Comparison of ENCODE assay signal across 8 cellular contexts in the genomic region with DNA sequence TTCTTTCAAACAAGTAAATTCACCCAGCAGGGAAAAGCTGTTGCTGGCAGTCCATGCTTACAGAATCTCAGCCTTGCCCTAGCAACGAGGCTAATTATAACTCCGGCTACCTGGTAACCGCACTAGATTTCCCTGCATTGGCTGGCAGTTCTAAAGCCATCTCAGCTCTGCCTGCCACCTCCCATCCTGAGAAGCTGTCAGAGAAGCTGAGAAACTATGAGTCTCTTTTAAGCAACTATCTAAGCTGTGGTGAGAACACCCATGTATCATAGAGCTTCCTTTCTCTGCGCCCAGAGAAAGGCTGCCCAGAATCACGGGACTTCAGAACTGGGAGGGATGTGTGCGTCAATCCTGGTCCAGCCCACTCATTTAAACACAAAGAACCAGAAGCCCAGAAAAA.
DNase-seq lines count a peak whose midpoint lies in the region; ATAC-seq and TF ChIP-seq lines count a peak whose summit lies in the region.
"Not testable (repeated sequence)": the region's sequence is repeated elsewhere in the genome, so short reads cannot be mapped to it uniquely, and the experiment has no call there.

No MANE protein-coding gene starts in this region.

- not testable (repeated sequence) for H3K4me3 Mint-ChIP-seq in CD4-positive, alpha-beta T cell; WTC11; effector memory CD8-positive, alpha-beta T cell

- H3K36me3 Mint-ChIP-seq in CD4-positive, alpha-beta T cell (ENCODE audit: low read depth); WTC11; activated naive CD4-positive, alpha-beta T cell treated with anti-CD3 and anti-CD28 coated beads, Interleukin-2, amount 50 U/mL, for 72 hours; effector memory CD8-positive, alpha-beta T cell (ENCODE audit: insufficient read depth): not testable (repeated sequence)

- H3K9me3 ChIP-seq in CD4-positive, alpha-beta T cell (ENCODE audit: control insufficient read depth, low read length); heart right ventricle; right lobe of liver; thoracic aorta: not testable (repeated sequence)

- TF ChIP-seq POLR2A in right lobe of liver (IDR thresholded peaks at IDR 0.05) = not testable (repeated sequence)

- H3K27me3 Mint-ChIP-seq in CD4-positive, alpha-beta T cell; WTC11 (ENCODE audit: low read depth); effector memory CD8-positive, alpha-beta T cell: not testable (repeated sequence)

- CTCF ChIA-PET in CD4-positive, alpha-beta T cell (lab: Charles Lee); WTC11 (lab: Charles Lee): not testable (repeated sequence)

- H3K4me1 ChIP-seq in heart right ventricle; right lobe of liver; thoracic aorta (ENCODE audit: control insufficient read depth in 1 of 2, low read depth in 2 of 2): not testable (repeated sequence)

- not testable (repeated sequence) for TF ChIP-seq CTCF in CD4-positive, alpha-beta T cell (IDR thresholded peaks at IDR 0.05); WTC11 (IDR thresholded peaks at IDR 0.05); heart right ventricle (IDR thresholded peaks at IDR 0.05); right lobe of liver (IDR thresholded peaks at IDR 0.05); omental fat pad (IDR thresholded peaks at IDR 0.05); thoracic aorta (IDR thresholded peaks at IDR 0.05)

- H3K4me3 ChIP-seq in heart right ventricle, right lobe of liver, thoracic aorta: not testable (repeated sequence)

- POLR2A ChIA-PET in CD4-positive, alpha-beta T cell (lab: Charles Lee); WTC11 (lab: Charles Lee): not testable (repeated sequence)

- H3K27ac Mint-ChIP-seq in CD4-positive, alpha-beta T cell; WTC11; activated naive CD4-positive, alpha-beta T cell treated with anti-CD3 and anti-CD28 coated beads, Interleukin-2, amount 50 U/mL, for 72 hours; effector memory CD8-positive, alpha-beta T cell: not testable (repeated sequence)

- not testable (repeated sequence) for DNase-seq in CD4-positive, alpha-beta T cell; WTC11 (ENCODE audit: low spot score); activated naive CD4-positive, alpha-beta T cell treated with anti-CD3 and anti-CD28 coated beads, Interleukin-2, amount 50 U/mL, for 72 hours (ENCODE audit: low spot score in 2 of 2); effector memory CD8-positive, alpha-beta T cell; heart right ventricle; right lobe of liver; omental fat pad (ENCODE audit: low spot score); thoracic aorta (ENCODE audit: low spot score)

- H3K36me3 ChIP-seq in heart right ventricle, right lobe of liver, thoracic aorta: not testable (repeated sequence)

- H3K9me3 Mint-ChIP-seq in CD4-positive, alpha-beta T cell; WTC11; activated naive CD4-positive, alpha-beta T cell treated with anti-CD3 and anti-CD28 coated beads, Interleukin-2, amount 50 U/mL, for 72 hours; effector memory CD8-positive, alpha-beta T cell: not testable (repeated sequence)

- ATAC-seq in CD4-positive, alpha-beta T cell (ENCODE audit: poor library complexity) = peak; percentile 84
- ATAC-seq in WTC11 (peak; percentile 29; the same call in 1 of the 2 replicates), heart right ventricle (peak; percentile 68 to 90 (median 78)), right lobe of liver (peak; percentile 24 to 49 (median 40)), omental fat pad (ENCODE audit: low FRiP score) (peak; percentile 64), thoracic aorta (ENCODE audit: insufficient number of reproducible peaks, low FRiP score, low read depth) (peak; percentile 58)
- ATAC-seq in activated naive CD4-positive, alpha-beta T cell treated with anti-CD3 and anti-CD28 coated beads, Interleukin-2, amount 50 U/mL, for 72 hours = peak; percentile 53 to 85
- ATAC-seq in effector memory CD8-positive, alpha-beta T cell (replicated peaks) = peak; percentile 51

- not testable (repeated sequence) for H3K4me1 Mint-ChIP-seq in CD4-positive, alpha-beta T cell (ENCODE audit: low read depth); WTC11; effector memory CD8-positive, alpha-beta T cell (ENCODE audit: low read depth in 2 of 2)

- no CpG with 5 or more reads among the region's 6 CpGs for WGBS in heart right ventricle, 2 donors
- WGBS in right lobe of liver (ENCODE audit: insufficient coverage, low coverage, low lambda C conversion rate, missing lambda C conversion rate) = no CpG with 5 or more reads among the region's 6 CpGs

- H3K27ac ChIP-seq in CD4-positive, alpha-beta T cell (ENCODE audit: low read depth, low read length); heart right ventricle; right lobe of liver; thoracic aorta: not testable (repeated sequence)

- H3K27me3 ChIP-seq in CD4-positive, alpha-beta T cell (ENCODE audit: control insufficient read depth, insufficient read depth, low read length); heart right ventricle; right lobe of liver; thoracic aorta (replicated peaks; ENCODE audit: insufficient read depth): not testable (repeated sequence)

- intact Hi-C loops in CD4-positive, alpha-beta T cell (cut with DNase I, micrococcal nuclease); heart right ventricle (cut with DNase I); right lobe of liver (cut with DNase I): not testable (repeated sequence)

Comparison
In these comparisons a context has a peak if more than half of its experiments do, and no peak if none do; other contexts are left out.
1. ATAC-seq: peak in every context shown above with its lines; median percentile 84 in CD4-positive, alpha-beta T cell; 78 in heart right ventricle; 69 in activated naive CD4-positive, alpha-beta T cell treated with anti-CD3 and anti-CD28 coated beads, Interleukin-2, amount 50 U/mL, for 72 hours; 64 in omental fat pad; 58 in thoracic aorta; 51 in effector memory CD8-positive, alpha-beta T cell; 40 in right lobe of liver; 29 in WTC11.